14 cellular contexts compared by ENCODE assay signal in the genomic region with DNA sequence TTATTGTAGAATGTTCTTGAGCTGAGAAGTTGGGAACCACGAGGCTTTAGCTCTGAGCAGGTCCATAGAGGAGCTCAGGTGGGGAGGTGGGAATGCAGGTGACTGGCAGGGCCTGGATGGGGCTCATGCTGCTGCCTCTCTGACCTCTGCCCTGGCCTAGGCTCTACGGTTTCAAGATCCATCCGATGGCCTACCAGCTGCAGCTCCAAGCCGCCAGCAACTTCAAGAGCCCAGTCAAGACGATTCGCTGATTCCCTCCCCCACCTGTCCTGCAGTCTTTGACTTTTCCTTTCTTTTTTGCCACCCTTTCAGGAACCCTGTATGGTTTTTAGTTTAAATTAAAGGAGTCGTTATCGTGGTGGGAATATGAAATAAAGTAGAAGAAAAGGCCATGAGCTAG. TPM values are rescaled to one million over a fixed set of nuclear protein-coding genes. Genes with fewer than 3 reads are reported as not detected.
DNase-seq lines count a peak whose midpoint lies in the region; ATAC-seq and TF ChIP-seq lines count a peak whose summit lies in the region.
"Had no signal": no experiment of that assay in that cellular context is flagged by ENCODE, and none has a peak within 500 bp of the region (broad histone marks: within the 10 kb centered on the region; RNA-seq: fewer than 3 reads in every experiment).

Gene LY6G5B, plus strand, starts transcription at position 301 of the 400 bp plus-strand sequence. CDS start 975 bp downstream, outside the sequence.

- peaks cover 22% of the 10 kb centered on the region for H3F3A ChIP-seq in GM23248 (ENCODE audit: insufficient read depth)

- no peaks in the 10 kb centered on the region for H3K9me2 ChIP-seq in GM23248 (ENCODE audit: insufficient read depth)

- H3K4me2 ChIP-seq in BLaER1 treated with 17β-estradiol and CSF1 and Interleukin-3, amounts not matched to agents 10 nM and 100 nM = 0 out of 22 replicates have a peak within 1 kb of the TSS, but pooled peaks of 1 of the 11 experiments have one; percentile 84
- no peak within 1 kb of the TSS for H3K4me2 ChIP-seq in GM23248 (ENCODE audit: unreplicated experiment)
- H3K4me2 ChIP-seq: hepatocyte had no signal

- H3K9me3 Mint-ChIP-seq in activated naive CD8-positive, alpha-beta T cell treated with anti-CD3 and anti-CD28 coated beads for 36 hours = no peaks in the 10 kb centered on the region
- H3K9me3 Mint-ChIP-seq in neural crest cell = no peaks in the 10 kb centered on the region
- H3K9me3 Mint-ChIP-seq: activated naive CD4-positive, alpha-beta T cell treated with anti-CD3 and anti-CD28 coated beads, Interleukin-2, amount 50 U/mL, for 24 hours had no signal

- H3K36me3 ChIP-seq in BLaER1 treated with 17β-estradiol and CSF1 and Interleukin-3, amounts not matched to agents 10 nM and 100 nM = peaks cover 73 to 82% (median 76%) of the 10 kb centered on the region in 11 experiments
- peaks cover 28% of the 10 kb centered on the region for H3K36me3 ChIP-seq in GM23248 (ENCODE audit: low read depth)

- H4K20me1 ChIP-seq in BLaER1 treated with 17β-estradiol and CSF1 and Interleukin-3, amounts not matched to agents 10 nM and 100 nM = peaks cover 2 to 70% (median 36%) of the 10 kb centered on the region in 11 experiments; a peak in 17 of 22 replicates
- no peaks in the 10 kb centered on the region for H4K20me1 ChIP-seq in GM23248 (ENCODE audit: insufficient read depth)

- no peak within 1 kb of the TSS for H3K4me3 ChIP-seq in BLaER1 treated with 17β-estradiol and CSF1 and Interleukin-3, amounts not matched to agents 10 nM and 100 nM
- no peak within 1 kb of the TSS for H3K4me3 ChIP-seq in GM23248
- H3K4me3 ChIP-seq: hepatocyte, stomach had no signal

- H3K36me3 Mint-ChIP-seq in activated naive CD8-positive, alpha-beta T cell treated with anti-CD3 and anti-CD28 coated beads for 36 hours = peaks cover 45% of the 10 kb centered on the region
- H3K36me3 Mint-ChIP-seq in neural crest cell (ENCODE audit: low read depth) = peaks cover 7% of the 10 kb centered on the region

- H3K4me1 ChIP-seq in BLaER1 treated with 17β-estradiol and CSF1 and Interleukin-3, amounts not matched to agents 10 nM and 100 nM = peaks cover 11 to 32% (median 20%) of the 10 kb centered on the region in 10 experiments
- H3K4me1 ChIP-seq in GM23248 (ENCODE audit: insufficient read depth) = peaks cover 6% of the 10 kb centered on the region; the same call in 1 of the 2 replicates

- ATAC-seq in HG03159 (IDR thresholded peaks at IDR 0.05; ENCODE audit: unreplicated experiment) = no peak
- ATAC-seq: activated CD4-positive, CD25-positive, alpha-beta regulatory T cell treated with anti-CD3 and anti-CD28 coated beads, Interleukin-2, amount 50 U/mL, for 24 hours; esophagus mucosa had no signal

- peak within 1 kb of the TSS in 8 of 11 experiments; percentile 3 to 94 (median 26); a peak in 6 of 22 replicates for H3K9ac ChIP-seq in BLaER1 treated with 17β-estradiol and CSF1 and Interleukin-3, amounts not matched to agents 10 nM and 100 nM
- H3K9ac ChIP-seq in GM23248 = peak within 1 kb of the TSS; percentile 93; the same call in 1 of the 2 replicates

- H3K9me3 ChIP-seq in BLaER1 treated with 17β-estradiol and CSF1 and Interleukin-3, amounts not matched to agents 10 nM and 100 nM (replicated peaks in 1 of 11) = no peaks in the 10 kb centered on the region
- no peaks in the 10 kb centered on the region for H3K9me3 ChIP-seq in GM23248 (ENCODE audit: low read depth)
- H3K9me3 ChIP-seq: stomach had no signal

- H3K4me1 Mint-ChIP-seq in activated naive CD8-positive, alpha-beta T cell treated with anti-CD3 and anti-CD28 coated beads for 36 hours = peaks cover 22% of the 10 kb centered on the region
- peaks cover 16% of the 10 kb centered on the region for H3K4me1 Mint-ChIP-seq in neural crest cell

- no peak within 1 kb of the TSS for H2AFZ ChIP-seq in GM23248
- H2AFZ ChIP-seq: hepatocyte had no signal

- no peaks in the 10 kb centered on the region for H3K27me3 Mint-ChIP-seq in activated naive CD8-positive, alpha-beta T cell treated with anti-CD3 and anti-CD28 coated beads for 36 hours
- H3K27me3 Mint-ChIP-seq in neural crest cell (ENCODE audit: low read depth) = no peaks in the 10 kb centered on the region
- H3K27me3 Mint-ChIP-seq: activated naive CD4-positive, alpha-beta T cell treated with anti-CD3 and anti-CD28 coated beads, Interleukin-2, amount 50 U/mL, for 24 hours had no signal

- in situ Hi-C loops in GM23248 (cut with MboI) = no loop called here

- peaks cover 49% of the 10 kb centered on the region for H3K79me2 ChIP-seq in GM23248 (ENCODE audit: insufficient read depth)

- no peak for DNase-seq in GM23248
- DNase-seq in activated naive CD8-positive, alpha-beta T cell treated with anti-CD3 and anti-CD28 coated beads for 36 hours = no peak
- DNase-seq in neural crest cell (ENCODE audit: low read depth, low spot score) = no peak
- DNase-seq in cerebellar cortex (ENCODE audit: low spot score) = no peak
- DNase-seq in HPDE6-E6E7 (ENCODE audit: extremely low spot score) = no peak
- no peak for DNase-seq in SHP77 treated with DMSO at 0.1 percent for 48 hours (lab: John Stamatoyannopoulos, UW)
- DNase-seq: stomach had no signal

- H3K4me3 Mint-ChIP-seq in activated naive CD8-positive, alpha-beta T cell treated with anti-CD3 and anti-CD28 coated beads for 36 hours = no peak within 1 kb of the TSS
- peak within 1 kb of the TSS; percentile 79 for H3K4me3 Mint-ChIP-seq in neural crest cell
- H3K4me3 Mint-ChIP-seq: activated naive CD4-positive, alpha-beta T cell treated with anti-CD3 and anti-CD28 coated beads, Interleukin-2, amount 50 U/mL, for 24 hours had no signal

- WGBS in GM23248 (ENCODE audit: low coverage in 1 of 2, low lambda C conversion rate in 2 of 2, missing lambda C conversion rate in 2 of 2), 2 experiments = 81% methylated on average over 8 of the region's 8 CpGs

- no peak for TF ChIP-seq CTCF in neural crest cell (conservative IDR thresholded peaks at IDR 0.05)

- peak within 1 kb of the TSS; percentile 29 for H3K27ac Mint-ChIP-seq in activated naive CD8-positive, alpha-beta T cell treated with anti-CD3 and anti-CD28 coated beads for 36 hours
- no peak within 1 kb of the TSS for H3K27ac Mint-ChIP-seq in neural crest cell (ENCODE audit: unreplicated experiment)
- H3K27ac Mint-ChIP-seq: activated naive CD4-positive, alpha-beta T cell treated with anti-CD3 and anti-CD28 coated beads, Interleukin-2, amount 50 U/mL, for 24 hours had no signal

- no peaks in the 10 kb centered on the region for H3K27me3 ChIP-seq in BLaER1 treated with 17β-estradiol and CSF1 and Interleukin-3, amounts not matched to agents 10 nM and 100 nM
- no peaks in the 10 kb centered on the region for H3K27me3 ChIP-seq in GM23248 (replicated peaks; ENCODE audit: insufficient read depth)
- H3K27me3 ChIP-seq: hepatocyte, stomach had no signal

- H3K27ac ChIP-seq in BLaER1 treated with 17β-estradiol and CSF1 and Interleukin-3, amounts not matched to agents 10 nM and 100 nM = no peak within 1 kb of the TSS
- no peak within 1 kb of the TSS for H3K27ac ChIP-seq in GM23248
- H3K27ac ChIP-seq: hepatocyte, HL-60, stomach had no signal

RNA-seq across cellular contexts. Expression of gene LY6G5B, which starts in this region (rescaled TPM):
- total RNA-seq in GM23248 (2014; rRNA removed; shearing (Covaris generic)) = 2.7 and 7.5 TPM in 2 replicates
- 3.9 and 5.9 TPM in 2 replicates for polyA plus RNA-seq in GM23248 (2016; fragmentation: Nextera tagmentation; extraction: Ambion mirVana)
- 10 to 100 TPM; 17.6 to 21.4 TPM for total RNA-seq in activated naive CD8-positive, alpha-beta T cell treated with anti-CD3 and anti-CD28 coated beads for 36 hours
- total RNA-seq in neural crest cell = 24.0 and 24.2 TPM in 2 replicates
